22 cellular contexts compared by ENCODE assay signal in genomic region chr9:115137511-115137910, GRCh38. TPM values are rescaled to one million over a fixed set of nuclear protein-coding genes. Genes with fewer than 3 reads are reported as not detected.
DNase-seq lines count a peak whose midpoint lies in the region; ATAC-seq and FAIRE-seq lines count a peak whose summit lies in the region.
"Had no signal": no experiment of that assay in that cellular context is flagged by ENCODE, and none has a peak within 500 bp of the region (broad histone marks: within the 10 kb centered on the region; RNA-seq: fewer than 3 reads in every experiment).

No MANE protein-coding gene starts in this region.

- WGBS in small intestine, 3 donors: 18 to 56% (median 19%) methylated on average over 2 of the region's 2 CpGs

- no peak overlapping the region for H3K27ac Mint-ChIP-seq in activated CD8-positive, alpha-beta T cell treated with anti-CD3 and anti-CD28 coated beads, Interleukin-2, amount 10 ng/mL, durations not matched to agents 7 days and 5 days
- H3K27ac Mint-ChIP-seq: CD14-positive monocyte; CD4-positive, alpha-beta T cell; CD8-positive, alpha-beta memory T cell had no signal

- POLR2A ChIA-PET in activated CD8-positive, alpha-beta T cell treated with anti-CD3 and anti-CD28 coated beads, Interleukin-2, amount 10 ng/mL, durations not matched to agents 7 days and 5 days (lab: Charles Lee): no interaction called here

- DNase-seq in NCI-H226 (peak; percentile 43), amniotic epithelial cell (ENCODE audit: low read depth) (peak; percentile 74), left colon (no peak), small intestine (peak; percentile 35), AG20443 (ENCODE audit: low spot score) (no peak)
- DNase-seq in activated CD8-positive, alpha-beta T cell treated with anti-CD3 and anti-CD28 coated beads, Interleukin-2, amount 10 ng/mL, durations not matched to agents 7 days and 5 days: no peak
- DNase-seq: AML-193; BE2C; CD4-positive, alpha-beta T cell; CD8-positive, alpha-beta memory T cell; DMS53; DMS79 treated with DMSO at 0.1 percent for 48 hours; GF-D8; GM23248; H7 had no signal

- CTCF ChIA-PET in activated CD8-positive, alpha-beta T cell treated with anti-CD3 and anti-CD28 coated beads, Interleukin-2, amount 10 ng/mL, durations not matched to agents 7 days and 5 days (lab: Charles Lee): no interaction called here

- no peak for FAIRE-seq in small intestine (lab: Jason Lieb, UNC)
- FAIRE-seq: GM12891, GM18507, H1 had no signal

- peaks cover 23% of the 10 kb centered on the region for H3K27me3 Mint-ChIP-seq in activated CD8-positive, alpha-beta T cell treated with anti-CD3 and anti-CD28 coated beads, Interleukin-2, amount 10 ng/mL, durations not matched to agents 7 days and 5 days (ENCODE audit: low read depth)

- peak; percentile 43 for ATAC-seq in left colon
- no peak for ATAC-seq in activated CD8-positive, alpha-beta T cell treated with anti-CD3 and anti-CD28 coated beads, Interleukin-2, amount 10 ng/mL, durations not matched to agents 7 days and 5 days
- no peak for ATAC-seq in GM18517 (IDR thresholded peaks at IDR 0.05; ENCODE audit: unreplicated experiment)

- no peak overlapping the region for H3K27ac ChIP-seq in small intestine (ENCODE audit: low read depth in 1 of 2, low read length in 1 of 2)
- H3K27ac ChIP-seq: BLaER1 treated with 17β-estradiol and CSF1 and Interleukin-3, amounts not matched to agents 10 nM and 100 nM; GM23248 had no signal

- no peaks in the 10 kb centered on the region for H3K4me1 ChIP-seq in small intestine (ENCODE audit: control insufficient read depth in 2 of 2, insufficient read depth in 1 of 2, low read depth in 1 of 2, low read length in 1 of 2)
- H3K4me1 ChIP-seq: BE2C had no signal

- peaks cover 16% of the 10 kb centered on the region for H3K4me1 Mint-ChIP-seq in activated CD8-positive, alpha-beta T cell treated with anti-CD3 and anti-CD28 coated beads, Interleukin-2, amount 10 ng/mL, durations not matched to agents 7 days and 5 days (ENCODE audit: low read depth)
- H3K4me1 Mint-ChIP-seq: CD14-positive monocyte had no signal

- no peaks in the 10 kb centered on the region for H3K9me3 Mint-ChIP-seq in activated CD8-positive, alpha-beta T cell treated with anti-CD3 and anti-CD28 coated beads, Interleukin-2, amount 10 ng/mL, durations not matched to agents 7 days and 5 days (ENCODE audit: insufficient read depth)
- H3K9me3 Mint-ChIP-seq: CD4-positive, alpha-beta T cell; CD8-positive, alpha-beta memory T cell had no signal

- no peaks in the 10 kb centered on the region for H3K9me3 ChIP-seq in small intestine (ENCODE audit: control insufficient read depth, low read depth)
- H3K9me3 ChIP-seq: BE2C had no signal

- intact Hi-C loops in left colon (cut with DNase I, micrococcal nuclease): no loop called here

- no peaks in the 10 kb centered on the region for H3K36me3 ChIP-seq in small intestine (ENCODE audit: control insufficient read depth in 2 of 2, insufficient read depth in 2 of 2, low read length in 2 of 2)
- H3K36me3 ChIP-seq: BE2C; BLaER1 treated with 17β-estradiol and CSF1 and Interleukin-3, amounts not matched to agents 10 nM and 100 nM had no signal

- H3K4me3 Mint-ChIP-seq in activated CD8-positive, alpha-beta T cell treated with anti-CD3 and anti-CD28 coated beads, Interleukin-2, amount 10 ng/mL, durations not matched to agents 7 days and 5 days: no peak overlapping the region
- H3K4me3 Mint-ChIP-seq: CD14-positive monocyte; CD4-positive, alpha-beta T cell; CD8-positive, alpha-beta memory T cell had no signal

- peaks cover 4% of the 10 kb centered on the region for H3K36me3 Mint-ChIP-seq in activated CD8-positive, alpha-beta T cell treated with anti-CD3 and anti-CD28 coated beads, Interleukin-2, amount 10 ng/mL, durations not matched to agents 7 days and 5 days (ENCODE audit: low read depth)
- H3K36me3 Mint-ChIP-seq: CD14-positive monocyte; CD8-positive, alpha-beta memory T cell had no signal

- H3K27me3 ChIP-seq in small intestine (ENCODE audit: control insufficient read depth in 2 of 2, insufficient read depth in 2 of 2, low read length in 2 of 2): no peaks in the 10 kb centered on the region
- H3K27me3 ChIP-seq: BE2C had no signal

- no peak overlapping the region for H3K4me3 ChIP-seq in small intestine (ENCODE audit: low read depth in 1 of 2, low read length in 2 of 2)
- H3K4me3 ChIP-seq: BLaER1 treated with 17β-estradiol and CSF1 and Interleukin-3, amounts not matched to agents 10 nM and 100 nM; GM23248 had no signal

RNA-seq across cellular contexts. Expression of gene TNC, which starts 19.6 kb away (rescaled TPM):
- total RNA-seq in left colon: 10 to 100 TPM in 1 of 2 donors, 1 to 10 TPM in 1; 3.0 to 43.8 TPM
- 1 to 10 TPM in 2 of 3 donors, under 1 TPM in 1; 0.54 to 6.0 (median 1.8) TPM for polyA plus RNA-seq in small intestine
- total RNA-seq in activated CD8-positive, alpha-beta T cell treated with anti-CD3 and anti-CD28 coated beads, Interleukin-2, amount 10 ng/mL, durations not matched to agents 7 days and 5 days: not detected
- total RNA-seq: G401 had no signal
- polyA plus RNA-seq: CD8-positive, alpha-beta memory T cell had no signal

Comparison
In these comparisons a context has a peak if more than half of its experiments do, and no peak if none do; other contexts are left out.
1. DNase-seq: peak in NCI-H226 (single experiment), amniotic epithelial cell (single experiment) and small intestine (single experiment); none in left colon (0 of 2), AG20443 (single experiment) and activated CD8-positive, alpha-beta T cell treated with anti-CD3 and anti-CD28 coated beads, Interleukin-2, amount 10 ng/mL, durations not matched to agents 7 days and 5 days (single experiment).